In genomic region chr3:79531566-79532295, GRCh38 we compare ENCODE assay signal across 30 cellular contexts.
"Had no signal": no experiment of that assay in that cellular context is flagged by ENCODE, and none has a peak within 500 bp of the region (broad histone marks: within the 10 kb centered on the region; RNA-seq: fewer than 3 reads in every experiment).

No MANE protein-coding gene starts in this region.

- H3K4me1 ChIP-seq: ascending aorta, breast epithelium, esophagus muscularis mucosa, foreskin keratinocyte, gastrocnemius medialis had no signal

- H3K27me3 ChIP-seq: ascending aorta, breast epithelium, cardiac muscle cell, esophagus muscularis mucosa, foreskin keratinocyte, gastrocnemius medialis had no signal

- ATAC-seq: activated CD4-positive, alpha-beta T cell treated with anti-CD3 and anti-CD28 coated beads for 36 hours; activated CD8-positive, alpha-beta memory T cell treated with anti-CD3 and anti-CD28 coated beads, Interleukin-2, amount 10 ng/mL, durations not matched to agents 7 days and 5 days; activated CD8-positive, alpha-beta T cell treated with anti-CD3 and anti-CD28 coated beads, Interleukin-2, amount 10 ng/mL, durations not matched to agents 7 days and 5 days; activated naive CD4-positive, alpha-beta T cell treated with anti-CD3 and anti-CD28 coated beads, Interleukin-2, amount 50 U/mL, for 72 hours; activated T-cell treated with anti-CD3 and anti-CD28 coated beads, Interleukin-2, amount 50 U/mL, for 72 hours; effector memory CD8-positive, alpha-beta T cell; foreskin keratinocyte; gastrocnemius medialis had no signal

- H3K36me3 ChIP-seq: ascending aorta, breast epithelium, cardiac muscle cell, esophagus muscularis mucosa, gastrocnemius medialis had no signal

- H3K27ac ChIP-seq: ascending aorta, breast epithelium, cardiac muscle cell, coronary artery, esophagus muscularis mucosa, foreskin keratinocyte, gastrocnemius medialis had no signal

- H3K9me3 Mint-ChIP-seq: activated CD4-positive, alpha-beta T cell treated with anti-CD3 and anti-CD28 coated beads, Interleukin-2, amount 10 ng/mL, durations not matched to agents 24 days and 14 days; brain; dendritic cell treated with granulocyte-macrophage colony-stimulating factor and Interleukin-4, amounts not matched to agents 40 ng/mL and 50 ng/mL, for 4 days had no signal

- H3K4me1 Mint-ChIP-seq: activated CD4-positive, alpha-beta T cell treated with anti-CD3 and anti-CD28 coated beads for 36 hours; activated CD4-positive, alpha-beta T cell treated with anti-CD3 and anti-CD28 coated beads, Interleukin-2, amount 10 ng/mL, durations not matched to agents 24 days and 14 days; activated CD8-positive, alpha-beta memory T cell treated with anti-CD3 and anti-CD28 coated beads, Interleukin-2, amount 10 ng/mL, durations not matched to agents 7 days and 5 days; activated naive CD4-positive, alpha-beta T cell treated with anti-CD3 and anti-CD28 coated beads, Interleukin-2, amount 10 ng/mL, durations not matched to agents 7 days and 5 days; activated naive CD8-positive, alpha-beta T cell treated with anti-CD3 and anti-CD28 coated beads, Interleukin-2, amount 10 ng/mL, durations not matched to agents 7 days and 5 days had no signal

- H3K9me3 ChIP-seq: ascending aorta, breast epithelium, esophagus muscularis mucosa, gastrocnemius medialis had no signal

- H3K27me3 Mint-ChIP-seq: activated CD4-positive, alpha-beta memory T cell treated with anti-CD3 and anti-CD28 coated beads for 36 hours; activated CD4-positive, alpha-beta T cell treated with anti-CD3 and anti-CD28 coated beads for 36 hours; activated CD4-positive, alpha-beta T cell treated with anti-CD3 and anti-CD28 coated beads, Interleukin-2, amount 10 ng/mL, durations not matched to agents 24 days and 14 days; activated CD8-positive, alpha-beta memory T cell treated with anti-CD3 and anti-CD28 coated beads, Interleukin-2, amount 10 ng/mL, durations not matched to agents 7 days and 5 days; activated naive CD4-positive, alpha-beta T cell treated with anti-CD3 and anti-CD28 coated beads, Interleukin-2, amount 10 ng/mL, durations not matched to agents 7 days and 5 days; activated naive CD8-positive, alpha-beta T cell treated with anti-CD3 and anti-CD28 coated beads, Interleukin-2, amount 10 ng/mL, durations not matched to agents 7 days and 5 days; activated T-cell treated with anti-CD3 and anti-CD28 coated beads, Interleukin-2, amount 50 U/mL, for 24 hours; brain; dendritic cell treated with granulocyte-macrophage colony-stimulating factor and Interleukin-4, amounts not matched to agents 40 ng/mL and 50 ng/mL, for 4 days; effector memory CD8-positive, alpha-beta T cell had no signal

- H3K36me3 Mint-ChIP-seq: activated CD4-positive, alpha-beta memory T cell treated with anti-CD3 and anti-CD28 coated beads for 36 hours; activated CD8-positive, alpha-beta memory T cell treated with anti-CD3 and anti-CD28 coated beads, Interleukin-2, amount 10 ng/mL, durations not matched to agents 7 days and 5 days; activated naive CD4-positive, alpha-beta T cell treated with anti-CD3 and anti-CD28 coated beads, Interleukin-2, amount 10 ng/mL, durations not matched to agents 7 days and 5 days; activated naive CD4-positive, alpha-beta T cell treated with anti-CD3 and anti-CD28 coated beads, Interleukin-2, amount 50 U/mL, for 72 hours; activated naive CD8-positive, alpha-beta T cell treated with anti-CD3 and anti-CD28 coated beads, Interleukin-2, amount 10 ng/mL, durations not matched to agents 7 days and 5 days; brain had no signal

- H3K27ac Mint-ChIP-seq: activated CD4-positive, alpha-beta memory T cell treated with anti-CD3 and anti-CD28 coated beads for 36 hours; activated CD4-positive, alpha-beta T cell treated with anti-CD3 and anti-CD28 coated beads for 36 hours; activated CD4-positive, alpha-beta T cell treated with anti-CD3 and anti-CD28 coated beads, Interleukin-2, amount 10 ng/mL, durations not matched to agents 24 days and 14 days; activated CD8-positive, alpha-beta memory T cell treated with anti-CD3 and anti-CD28 coated beads, Interleukin-2, amount 10 ng/mL, durations not matched to agents 7 days and 5 days; activated CD8-positive, alpha-beta T cell treated with anti-CD3 and anti-CD28 coated beads, Interleukin-2, amount 10 ng/mL, durations not matched to agents 7 days and 5 days; activated naive CD4-positive, alpha-beta T cell treated with anti-CD3 and anti-CD28 coated beads, Interleukin-2, amount 10 ng/mL, durations not matched to agents 7 days and 5 days; activated naive CD4-positive, alpha-beta T cell treated with anti-CD3 and anti-CD28 coated beads, Interleukin-2, amount 50 U/mL, for 72 hours; activated naive CD8-positive, alpha-beta T cell treated with anti-CD3 and anti-CD28 coated beads, Interleukin-2, amount 10 ng/mL, durations not matched to agents 7 days and 5 days; activated T-cell treated with anti-CD3 and anti-CD28 coated beads, Interleukin-2, amount 50 U/mL, for 24 hours; activated T-cell treated with anti-CD3 and anti-CD28 coated beads, Interleukin-2, amount 50 U/mL, for 72 hours; brain; dendritic cell treated with granulocyte-macrophage colony-stimulating factor and Interleukin-4, amounts not matched to agents 40 ng/mL and 50 ng/mL, for 4 days; effector memory CD8-positive, alpha-beta T cell had no signal

- H3K4me3 ChIP-seq: ascending aorta, breast epithelium, cardiac muscle cell, coronary artery, esophagus muscularis mucosa, gastrocnemius medialis had no signal

- DNase-seq: activated CD4-positive, alpha-beta memory T cell treated with anti-CD3 and anti-CD28 coated beads for 36 hours; activated CD4-positive, alpha-beta T cell treated with anti-CD3 and anti-CD28 coated beads for 36 hours; activated CD4-positive, alpha-beta T cell treated with anti-CD3 and anti-CD28 coated beads, Interleukin-2, amount 10 ng/mL, durations not matched to agents 24 days and 14 days; activated CD4-positive, CD25-positive, alpha-beta regulatory T cell; activated CD4-positive, CD25-positive, alpha-beta regulatory T cell treated with anti-CD3 and anti-CD28 coated beads, Interleukin-2, amount 50 U/mL, for 72 hours; activated CD8-positive, alpha-beta memory T cell treated with anti-CD3 and anti-CD28 coated beads, Interleukin-2, amount 10 ng/mL, durations not matched to agents 7 days and 5 days; activated CD8-positive, alpha-beta memory T cell treated with anti-CD3 and anti-CD28 coated beads, Interleukin-2, amount 50 U/mL, for 4 hours; activated CD8-positive, alpha-beta T cell treated with anti-CD3 and anti-CD28 coated beads, Interleukin-2, amount 10 ng/mL, durations not matched to agents 7 days and 5 days; activated gamma-delta T cell; activated naive CD4-positive, alpha-beta T cell; activated naive CD4-positive, alpha-beta T cell treated with anti-CD3 and anti-CD28 coated beads, Interleukin-2, amount 10 ng/mL, durations not matched to agents 7 days and 5 days; activated naive CD8-positive, alpha-beta T cell treated with anti-CD3 and anti-CD28 coated beads, Interleukin-2, amount 10 ng/mL, durations not matched to agents 7 days and 5 days; activated T-cell treated with anti-CD3 and anti-CD28 coated beads, Interleukin-2, amount 50 U/mL, for 24 hours; activated T-cell treated with anti-CD3 and anti-CD28 coated beads, Interleukin-2, amount 50 U/mL, for 72 hours; central memory CD4-positive, alpha-beta T cell; effector CD4-positive, alpha-beta T cell; effector memory CD8-positive, alpha-beta T cell; erythroblast; foreskin keratinocyte; gastrocnemius medialis; glutamatergic neuron; T-helper 2 cell had no signal

- H3K4me3 Mint-ChIP-seq: activated CD4-positive, alpha-beta memory T cell treated with anti-CD3 and anti-CD28 coated beads for 36 hours; activated CD4-positive, alpha-beta T cell treated with anti-CD3 and anti-CD28 coated beads for 36 hours; activated CD4-positive, alpha-beta T cell treated with anti-CD3 and anti-CD28 coated beads, Interleukin-2, amount 10 ng/mL, durations not matched to agents 24 days and 14 days; activated CD8-positive, alpha-beta memory T cell treated with anti-CD3 and anti-CD28 coated beads, Interleukin-2, amount 10 ng/mL, durations not matched to agents 7 days and 5 days; activated CD8-positive, alpha-beta T cell treated with anti-CD3 and anti-CD28 coated beads, Interleukin-2, amount 10 ng/mL, durations not matched to agents 7 days and 5 days; activated naive CD4-positive, alpha-beta T cell treated with anti-CD3 and anti-CD28 coated beads, Interleukin-2, amount 10 ng/mL, durations not matched to agents 7 days and 5 days; activated naive CD8-positive, alpha-beta T cell treated with anti-CD3 and anti-CD28 coated beads, Interleukin-2, amount 10 ng/mL, durations not matched to agents 7 days and 5 days; activated T-cell treated with anti-CD3 and anti-CD28 coated beads, Interleukin-2, amount 50 U/mL, for 24 hours; activated T-cell treated with anti-CD3 and anti-CD28 coated beads, Interleukin-2, amount 50 U/mL, for 72 hours; brain; dendritic cell treated with granulocyte-macrophage colony-stimulating factor and Interleukin-4, amounts not matched to agents 40 ng/mL and 50 ng/mL, for 4 days; effector memory CD8-positive, alpha-beta T cell had no signal
